In the genomic region with DNA sequence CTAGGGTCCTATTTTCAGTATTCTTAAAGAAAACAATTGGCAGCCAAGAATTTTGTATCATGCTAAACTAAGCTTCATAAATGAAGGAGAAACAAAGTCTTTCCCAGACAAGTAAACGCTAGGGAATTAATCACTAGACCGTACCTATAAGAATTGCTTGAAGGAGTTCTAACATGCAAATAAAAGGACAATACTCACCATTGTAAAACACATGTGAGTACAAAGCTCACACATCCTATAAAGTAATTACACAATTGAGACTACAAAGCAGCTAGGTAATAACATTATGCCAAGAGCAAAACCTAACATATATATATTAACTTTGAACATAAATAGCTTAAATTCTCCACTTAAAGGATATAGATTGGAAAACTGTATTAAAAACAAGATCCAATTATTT, we compare ENCODE assay signal across 30 cellular contexts.
"Had no signal": no experiment of that assay in that cellular context is flagged by ENCODE, and none has a peak within 500 bp of the region (broad histone marks: within the 10 kb centered on the region; RNA-seq: fewer than 3 reads in every experiment).

No MANE protein-coding gene starts in this region.

- H3K4me1 Mint-ChIP-seq: naive thymus-derived CD4-positive, alpha-beta T cell; nephron; stimulated activated effector memory CD8-positive, alpha-beta T cell treated with anti-CD3 and anti-CD28 coated beads, Interleukin-12 subunit alpha, Interleukin-12 subunit beta, amount 100 ng/mL, for 72 hours; stimulated activated naive B cell treated with anti-CD40 and anti-IgM and Interleukin-4, amounts not matched to agents 10 μg/mL and 1 μg/mL and 100 μg/mL, for 72 hours had no signal

- H3K4me3 ChIP-seq: neural progenitor cell, ovary, psoas muscle, right lobe of liver, sigmoid colon, smooth muscle cell, spleen, stomach, thoracic aorta, thyroid gland, tibial nerve, upper lobe of right lung, uterus had no signal

- DNase-seq: naive thymus-derived CD4-positive, alpha-beta T cell; natural killer cell; occipital lobe; ovary; posterior cingulate gyrus; psoas muscle; right cardiac atrium; right lobe of liver; sigmoid colon; spleen; stimulated activated CD4-positive, alpha-beta T cell treated with anti-CD3 and anti-CD28 coated beads, Interleukin-12 subunit alpha, Interleukin-12 subunit beta, amount 100 ng/mL, for 4 hours; stimulated activated CD4-positive, alpha-beta T cell treated with anti-CD3 and anti-CD28 coated beads, Interleukin-2, amount 100 ng/mL, for 24 hours; stimulated activated CD4-positive, alpha-beta T cell treated with anti-CD3 and anti-CD28 coated beads, Interleukin-2, amount 100 ng/mL, for 48 hours; stimulated activated CD4-positive, alpha-beta T cell treated with anti-CD3 and anti-CD28 coated beads, Interleukin-4, amount 100 ng/mL, for 24 hours; stimulated activated naive B cell treated with anti-CD40 and anti-IgM and Interleukin-4, amounts not matched to agents 10 μg/mL and 1 μg/mL and 100 μg/mL, for 72 hours; stimulated activated naive CD4-positive, alpha-beta T cell treated with Interleukin-2 at 50 U/mL for 16 hours; stomach; thyroid gland; upper lobe of right lung; uterus had no signal

- H3K27me3 ChIP-seq: neural progenitor cell, ovary, right lobe of liver, sigmoid colon, spleen, stomach, thyroid gland, tibial nerve, upper lobe of right lung, uterus had no signal

- H3K27ac ChIP-seq: neural progenitor cell, ovary, parathyroid adenoma, psoas muscle, right lobe of liver, sigmoid colon, spleen, stomach, thoracic aorta, thyroid gland, tibial nerve, upper lobe of right lung, uterus had no signal

- H3K27ac Mint-ChIP-seq: naive thymus-derived CD4-positive, alpha-beta T cell; natural killer cell; nephron; neural progenitor cell; progenitor cell of endocrine pancreas; stimulated activated effector memory CD8-positive, alpha-beta T cell treated with anti-CD3 and anti-CD28 coated beads, Interleukin-12 subunit alpha, Interleukin-12 subunit beta, amount 100 ng/mL, for 72 hours; stimulated activated naive B cell treated with anti-CD40 and anti-IgM and Interleukin-4, amounts not matched to agents 10 μg/mL and 1 μg/mL and 100 μg/mL, for 72 hours; stimulated activated naive CD8-positive, alpha-beta T cell treated with anti-CD3 and anti-CD28 coated beads, Interleukin-15, Interleukin-2, amounts not matched to agents 100 ng/mL and 50 ng/mL, for 24 hours; type B pancreatic cell had no signal

- H3K4me3 Mint-ChIP-seq: naive thymus-derived CD4-positive, alpha-beta T cell; natural killer cell; nephron; neural progenitor cell; stimulated activated effector memory CD8-positive, alpha-beta T cell treated with anti-CD3 and anti-CD28 coated beads, Interleukin-12 subunit alpha, Interleukin-12 subunit beta, amount 100 ng/mL, for 72 hours; stimulated activated naive B cell treated with anti-CD40 and anti-IgM and Interleukin-4, amounts not matched to agents 10 μg/mL and 1 μg/mL and 100 μg/mL, for 72 hours; stimulated activated naive CD8-positive, alpha-beta T cell treated with anti-CD3 and anti-CD28 coated beads, Interleukin-15, Interleukin-2, amounts not matched to agents 100 ng/mL and 50 ng/mL, for 24 hours; type B pancreatic cell had no signal

- H3K4me1 ChIP-seq: neural progenitor cell, parathyroid adenoma, psoas muscle, right lobe of liver, sigmoid colon, spleen, tibial nerve, upper lobe of right lung, uterus had no signal

- H3K36me3 ChIP-seq: neural progenitor cell, ovary, right lobe of liver, sigmoid colon, spleen, stomach, thoracic aorta, thyroid gland, tibial nerve, upper lobe of right lung, uterus had no signal

- H3K27me3 Mint-ChIP-seq: naive thymus-derived CD4-positive, alpha-beta T cell; progenitor cell of endocrine pancreas; stimulated activated naive B cell treated with anti-CD40 and anti-IgM and Interleukin-4, amounts not matched to agents 10 μg/mL and 1 μg/mL and 100 μg/mL, for 72 hours; stimulated activated naive CD8-positive, alpha-beta T cell treated with anti-CD3 and anti-CD28 coated beads, Interleukin-15, Interleukin-2, amounts not matched to agents 100 ng/mL and 50 ng/mL, for 24 hours; type B pancreatic cell had no signal

- H3K36me3 Mint-ChIP-seq: naive thymus-derived CD4-positive, alpha-beta T cell; stimulated activated effector memory CD8-positive, alpha-beta T cell treated with anti-CD3 and anti-CD28 coated beads, Interleukin-12 subunit alpha, Interleukin-12 subunit beta, amount 100 ng/mL, for 72 hours; stimulated activated naive B cell treated with anti-CD40 and anti-IgM and Interleukin-4, amounts not matched to agents 10 μg/mL and 1 μg/mL and 100 μg/mL, for 72 hours; type B pancreatic cell had no signal

- H3K9me3 Mint-ChIP-seq: type B pancreatic cell had no signal

- ATAC-seq: naive thymus-derived CD4-positive, alpha-beta T cell; natural killer cell; psoas muscle; right cardiac atrium; right lobe of liver; stimulated activated effector memory CD8-positive, alpha-beta T cell treated with anti-CD3 and anti-CD28 coated beads, Interleukin-12 subunit alpha, Interleukin-12 subunit beta, amount 100 ng/mL, for 72 hours; stimulated activated naive B cell treated with anti-CD40 and anti-IgM and Interleukin-4, amounts not matched to agents 10 μg/mL and 1 μg/mL and 100 μg/mL, for 72 hours; upper lobe of right lung had no signal

- H3K9me3 ChIP-seq: ovary, psoas muscle, right lobe of liver, thyroid gland, upper lobe of right lung, uterus had no signal
